ENCODE assay signal across 23 cellular contexts in the genomic region with DNA sequence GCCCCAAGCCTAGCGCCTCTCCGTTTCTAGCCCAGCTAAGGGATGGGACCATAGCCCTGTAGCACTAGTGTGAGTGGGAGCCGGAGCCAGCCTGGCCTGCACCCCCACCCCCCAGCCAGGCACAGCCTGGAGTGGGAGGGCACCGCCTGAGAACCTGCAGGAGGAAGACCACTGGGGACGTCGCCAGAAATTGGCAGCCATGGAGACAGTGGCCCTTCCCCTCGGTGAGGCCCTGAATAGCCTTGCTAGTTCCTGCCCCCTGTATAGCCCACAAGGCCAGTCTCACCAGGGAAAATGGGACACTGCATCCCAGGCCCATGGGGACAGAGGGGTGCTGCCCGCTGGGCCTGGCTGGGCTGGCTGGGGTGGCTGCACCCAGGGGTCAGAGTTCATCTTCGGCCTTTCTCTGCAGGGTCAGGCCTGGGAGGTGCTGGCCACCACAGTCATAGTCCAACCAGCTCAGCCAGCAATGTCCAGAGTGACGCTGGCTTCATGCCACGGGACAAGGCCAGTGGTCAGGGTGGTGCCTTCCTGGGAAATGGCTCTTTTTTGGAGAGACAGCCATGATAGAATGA. TPM values are rescaled to one million over a fixed set of nuclear protein-coding genes. Genes with fewer than 3 reads are reported as not detected.
DNase-seq lines count a peak whose midpoint lies in the region; ATAC-seq lines count a peak whose summit lies in the region.
"Had no signal": no experiment of that assay in that cellular context is flagged by ENCODE, and none has a peak within 500 bp of the region (broad histone marks: within the 10 kb centered on the region; RNA-seq: fewer than 3 reads in every experiment).

No MANE protein-coding gene starts in this region.

- no peaks in the 10 kb centered on the region for H3K36me3 Mint-ChIP-seq in activated CD4-positive, alpha-beta T cell treated with anti-CD3 and anti-CD28 coated beads, Interleukin-2, amount 10 ng/mL, durations not matched to agents 7 days and 5 days (ENCODE audit: low read depth)
- H3K36me3 Mint-ChIP-seq in stimulated activated memory B cell treated with anti-CD40 and anti-IgM and Interleukin-4, amounts not matched to agents 10 μg/mL and 1 μg/mL and 100 μg/mL, for 72 hours: no peaks in the 10 kb centered on the region
- H3K36me3 Mint-ChIP-seq: activated naive CD4-positive, alpha-beta T cell treated with anti-CD3 and anti-CD28 coated beads, Interleukin-2, amount 10 ng/mL, durations not matched to agents 7 days and 5 days; IgD-negative memory B cell; naive B cell had no signal

- POLR2A ChIA-PET in activated CD4-positive, alpha-beta T cell treated with anti-CD3 and anti-CD28 coated beads, Interleukin-2, amount 10 ng/mL, durations not matched to agents 7 days and 5 days (lab: Charles Lee): no interaction called here

- CTCF ChIA-PET in activated CD4-positive, alpha-beta T cell treated with anti-CD3 and anti-CD28 coated beads, Interleukin-2, amount 10 ng/mL, durations not matched to agents 7 days and 5 days (lab: Charles Lee): interaction anchor here (1.3 kb wide), 1 partner anchor 12 kb away, joined by 6 read pairs; no protein-coding TSS in a partner anchor

- peak overlapping the region; percentile 94 for H3K27ac ChIP-seq in angular gyrus (ENCODE audit: low read depth, low read length)
- H3K27ac ChIP-seq: ascending aorta, C4-2B, lower lobe of right lung, Peyer's patch had no signal

- H3K27me3 Mint-ChIP-seq in activated CD4-positive, alpha-beta T cell treated with anti-CD3 and anti-CD28 coated beads, Interleukin-2, amount 10 ng/mL, durations not matched to agents 7 days and 5 days: peaks cover 7% of the 10 kb centered on the region
- H3K27me3 Mint-ChIP-seq in stimulated activated memory B cell treated with anti-CD40 and anti-IgM and Interleukin-4, amounts not matched to agents 10 μg/mL and 1 μg/mL and 100 μg/mL, for 72 hours: no peaks in the 10 kb centered on the region
- H3K27me3 Mint-ChIP-seq: naive B cell; stimulated activated naive CD8-positive, alpha-beta T cell treated with anti-CD3 and anti-CD28 coated beads, Interleukin-15, Interleukin-2, amounts not matched to agents 100 ng/mL and 50 ng/mL, for 24 hours had no signal

- H3K4me3 Mint-ChIP-seq in activated CD4-positive, alpha-beta T cell treated with anti-CD3 and anti-CD28 coated beads, Interleukin-2, amount 10 ng/mL, durations not matched to agents 7 days and 5 days: no peak overlapping the region
- no peak overlapping the region for H3K4me3 Mint-ChIP-seq in stimulated activated memory B cell treated with anti-CD40 and anti-IgM and Interleukin-4, amounts not matched to agents 10 μg/mL and 1 μg/mL and 100 μg/mL, for 72 hours
- H3K4me3 Mint-ChIP-seq: activated naive CD4-positive, alpha-beta T cell treated with anti-CD3 and anti-CD28 coated beads, Interleukin-2, amount 10 ng/mL, durations not matched to agents 7 days and 5 days; stimulated activated naive CD8-positive, alpha-beta T cell treated with anti-CD3 and anti-CD28 coated beads, Interleukin-15, Interleukin-2, amounts not matched to agents 100 ng/mL and 50 ng/mL, for 24 hours had no signal

- no peaks in the 10 kb centered on the region for H3K9me3 Mint-ChIP-seq in activated CD4-positive, alpha-beta T cell treated with anti-CD3 and anti-CD28 coated beads, Interleukin-2, amount 10 ng/mL, durations not matched to agents 7 days and 5 days
- H3K9me3 Mint-ChIP-seq in stimulated activated memory B cell treated with anti-CD40 and anti-IgM and Interleukin-4, amounts not matched to agents 10 μg/mL and 1 μg/mL and 100 μg/mL, for 72 hours: no peaks in the 10 kb centered on the region
- H3K9me3 Mint-ChIP-seq: activated naive CD4-positive, alpha-beta T cell treated with anti-CD3 and anti-CD28 coated beads, Interleukin-2, amount 10 ng/mL, durations not matched to agents 7 days and 5 days; H9; IgD-negative memory B cell; naive B cell; stimulated activated naive CD8-positive, alpha-beta T cell treated with anti-CD3 and anti-CD28 coated beads, Interleukin-15, Interleukin-2, amounts not matched to agents 100 ng/mL and 50 ng/mL, for 24 hours had no signal

- peaks cover 44% of the 10 kb centered on the region for H3K4me1 Mint-ChIP-seq in activated CD4-positive, alpha-beta T cell treated with anti-CD3 and anti-CD28 coated beads, Interleukin-2, amount 10 ng/mL, durations not matched to agents 7 days and 5 days
- H3K4me1 Mint-ChIP-seq in stimulated activated memory B cell treated with anti-CD40 and anti-IgM and Interleukin-4, amounts not matched to agents 10 μg/mL and 1 μg/mL and 100 μg/mL, for 72 hours: peaks cover 51% of the 10 kb centered on the region

- DNase-seq in activated CD4-positive, alpha-beta T cell treated with anti-CD3 and anti-CD28 coated beads, Interleukin-2, amount 10 ng/mL, durations not matched to agents 7 days and 5 days: peak; percentile 5
- DNase-seq in activated CD4-positive, alpha-beta T cell treated with anti-CD3 and anti-CD28 coated beads, Interleukin-2, amount 50 U/mL, for 48 hours: no peak
- DNase-seq in left lobe of liver (ENCODE audit: low spot score) (peak; percentile 96), DMS79 (lab: John Stamatoyannopoulos, UW) (no peak), HuH-7.5 (ENCODE audit: low spot score) (no peak)
- DNase-seq: 8988T; activated naive CD4-positive, alpha-beta T cell treated with anti-CD3 and anti-CD28 coated beads, Interleukin-2, amount 10 ng/mL, durations not matched to agents 7 days and 5 days; DMS 273 treated with DMSO at 0.1 percent for 48 hours; GF-D8; H9; naive B cell; NCI-H1694; NCI-H226; stimulated activated CD4-positive, alpha-beta T cell treated with anti-CD3 and anti-CD28 coated beads, Interleukin-1b, Interleukin-23, amount 100 ng/mL, for 48 hours had no signal

- ATAC-seq in left lobe of liver: peak; percentile 87
- no peak for ATAC-seq in stimulated activated memory B cell treated with anti-CD40 and anti-IgM and Interleukin-4, amounts not matched to agents 10 μg/mL and 1 μg/mL and 100 μg/mL, for 72 hours
- no peak for ATAC-seq in GM21515 (IDR thresholded peaks at IDR 0.05; ENCODE audit: unreplicated experiment)

- no peak overlapping the region for H3K27ac Mint-ChIP-seq in activated CD4-positive, alpha-beta T cell treated with anti-CD3 and anti-CD28 coated beads, Interleukin-2, amount 10 ng/mL, durations not matched to agents 7 days and 5 days
- peak overlapping the region; percentile 62 for H3K27ac Mint-ChIP-seq in stimulated activated memory B cell treated with anti-CD40 and anti-IgM and Interleukin-4, amounts not matched to agents 10 μg/mL and 1 μg/mL and 100 μg/mL, for 72 hours
- H3K27ac Mint-ChIP-seq: activated naive CD4-positive, alpha-beta T cell treated with anti-CD3 and anti-CD28 coated beads, Interleukin-2, amount 10 ng/mL, durations not matched to agents 7 days and 5 days; stimulated activated naive CD8-positive, alpha-beta T cell treated with anti-CD3 and anti-CD28 coated beads, Interleukin-15, Interleukin-2, amounts not matched to agents 100 ng/mL and 50 ng/mL, for 24 hours had no signal

RNA-seq across cellular contexts. Expression of gene KLF13, which starts 22.5 kb away (rescaled TPM):
- 100 to 1,000 TPM; 235 to 264 TPM for total RNA-seq in activated CD4-positive, alpha-beta T cell treated with anti-CD3 and anti-CD28 coated beads, Interleukin-2, amount 10 ng/mL, durations not matched to agents 7 days and 5 days
- total RNA-seq in left lobe of liver: 91.9 TPM

Comparison
In these comparisons a context has a peak if more than half of its experiments do, and no peak if none do; other contexts are left out.
1. DNase-seq: peak in activated CD4-positive, alpha-beta T cell treated with anti-CD3 and anti-CD28 coated beads, Interleukin-2, amount 10 ng/mL, durations not matched to agents 7 days and 5 days (single experiment) and left lobe of liver (single experiment); none in activated CD4-positive, alpha-beta T cell treated with anti-CD3 and anti-CD28 coated beads, Interleukin-2, amount 50 U/mL, for 48 hours (0 of 2), DMS79 (single experiment) and HuH-7.5 (single experiment).